ENCODE assay signal across 8 cellular contexts in the genomic region with DNA sequence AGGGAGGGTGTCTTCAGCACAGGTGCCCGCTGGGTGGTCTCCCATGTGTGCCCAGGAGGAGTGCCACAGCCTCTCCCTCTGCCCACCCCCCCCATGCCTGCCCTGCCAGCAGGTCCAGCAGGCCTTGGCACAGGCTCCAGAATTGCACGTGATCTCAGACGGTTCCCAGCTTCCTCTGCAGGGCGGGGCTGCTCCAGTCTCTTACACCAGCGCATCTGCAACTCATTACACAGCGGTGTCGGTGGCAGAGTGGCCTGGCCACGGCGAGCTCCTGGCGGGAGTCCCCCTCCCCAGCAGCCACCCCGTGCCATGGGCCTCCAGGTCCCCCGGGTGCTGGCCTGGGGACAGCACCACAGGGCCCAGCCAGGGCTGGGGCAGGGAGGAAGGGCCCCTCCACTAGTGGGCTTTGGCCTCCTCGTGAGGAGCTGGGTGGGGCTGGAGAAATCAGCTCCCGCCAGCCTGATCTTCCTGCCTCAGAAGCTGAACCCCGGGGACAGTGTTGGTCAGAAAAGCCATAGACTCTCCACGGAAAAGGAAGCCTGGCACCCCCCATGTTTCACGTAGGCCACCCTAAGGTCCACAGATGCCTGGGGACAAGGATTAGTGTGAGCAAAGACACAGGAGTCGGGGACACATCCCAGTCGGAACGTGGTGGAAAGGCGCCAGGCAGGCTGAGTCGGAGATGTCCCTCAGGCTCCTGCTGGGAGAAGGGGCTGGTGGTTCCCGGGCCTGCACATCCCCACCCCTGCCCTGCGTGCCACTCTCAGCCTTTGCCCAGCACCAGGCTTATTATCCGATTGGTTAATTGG. TPM values are rescaled to one million over a fixed set of nuclear protein-coding genes. Genes with fewer than 3 reads are reported as not detected.
DNase-seq lines count a peak whose midpoint lies in the region; ATAC-seq and FAIRE-seq lines count a peak whose summit lies in the region.

No MANE protein-coding gene starts in this region.

- H3K36me3 ChIP-seq in naive thymus-derived CD4-positive, alpha-beta T cell (ENCODE audit: control insufficient read depth in 2 of 3, insufficient read depth in 3 of 3, low read length in 3 of 3), result no peaks in the 10 kb centered on the region

- peaks cover 0 to 18% (median 5%) of the 10 kb centered on the region in 7 donors for H3K4me1 Mint-ChIP-seq in naive thymus-derived CD4-positive, alpha-beta T cell
- H3K4me1 Mint-ChIP-seq in activated T-helper 2 cell treated with anti-CD3 and anti-CD28 coated beads, Interferon-gamma antibody, Interleukin-2, Interleukin-4, amounts not matched to agents 10 μg/mL and 5 μg/mL and 100 μg/mL, durations not matched to agents 14 hours and 24 hours and 36 hours (ENCODE audit: low read depth), result no peaks in the 10 kb centered on the region
- H3K4me1 Mint-ChIP-seq in T-helper 2 cell treated with Interferon-gamma antibody and Interleukin-4, amounts not matched to agents 5 μg/mL and 100 μg/mL, for 36 hours (ENCODE audit: low read depth), result no peaks in the 10 kb centered on the region

- no peaks in the 10 kb centered on the region for H3K9me3 Mint-ChIP-seq in naive thymus-derived CD4-positive, alpha-beta T cell
- H3K9me3 Mint-ChIP-seq in activated T-helper 2 cell treated with anti-CD3 and anti-CD28 coated beads, Interferon-gamma antibody, Interleukin-2, Interleukin-4, amounts not matched to agents 10 μg/mL and 5 μg/mL and 100 μg/mL, durations not matched to agents 14 hours and 24 hours and 36 hours, result no peaks in the 10 kb centered on the region
- no peaks in the 10 kb centered on the region for H3K9me3 Mint-ChIP-seq in T-helper 2 cell treated with Interferon-gamma antibody and Interleukin-4, amounts not matched to agents 5 μg/mL and 100 μg/mL, for 36 hours

- no peak for FAIRE-seq in HTR-8/SVneo (lab: Jason Lieb, UNC)

- no peaks in the 10 kb centered on the region for H3K27me3 Mint-ChIP-seq in naive thymus-derived CD4-positive, alpha-beta T cell
- H3K27me3 Mint-ChIP-seq in activated T-helper 2 cell treated with anti-CD3 and anti-CD28 coated beads, Interferon-gamma antibody, Interleukin-2, Interleukin-4, amounts not matched to agents 10 μg/mL and 5 μg/mL and 100 μg/mL, durations not matched to agents 14 hours and 24 hours and 36 hours (ENCODE audit: low read depth), result no peaks in the 10 kb centered on the region
- no peaks in the 10 kb centered on the region for H3K27me3 Mint-ChIP-seq in T-helper 2 cell treated with Interferon-gamma antibody and Interleukin-4, amounts not matched to agents 5 μg/mL and 100 μg/mL, for 36 hours (ENCODE audit: low read depth)

- CTCF ChIA-PET in naive thymus-derived CD4-positive, alpha-beta T cell (lab: Charles Lee), result no interaction called here

- no peaks in the 10 kb centered on the region for H3K4me1 ChIP-seq in naive thymus-derived CD4-positive, alpha-beta T cell (ENCODE audit: control insufficient read depth in 2 of 2, insufficient read depth in 2 of 2, low read length in 2 of 2)

- intact Hi-C loops in naive thymus-derived CD4-positive, alpha-beta T cell (cut with micrococcal nuclease), result no loop called here
- intact Hi-C loops in activated T-helper 2 cell treated with anti-CD3 and anti-CD28 coated beads, Interferon-gamma antibody, Interleukin-2, Interleukin-4, amounts not matched to agents 10 μg/mL and 5 μg/mL and 100 μg/mL, durations not matched to agents 14 hours and 24 hours and 36 hours (cut with micrococcal nuclease), result no loop called here

- POLR2A ChIA-PET in naive thymus-derived CD4-positive, alpha-beta T cell (lab: Charles Lee), result no interaction called here

- DNase-seq in A172 (ENCODE audit: low spot score) (peak; percentile 95), HTR-8/SVneo (ENCODE audit: insufficient read length, low spot score) (peak; percentile 22), SK-MEL-5 (ENCODE audit: low read depth, low spot score) (peak; percentile 27)
- no peak for DNase-seq in naive thymus-derived CD4-positive, alpha-beta T cell
- DNase-seq in activated T-helper 2 cell treated with anti-CD3 and anti-CD28 coated beads, Interferon-gamma antibody, Interleukin-2, Interleukin-4, amounts not matched to agents 10 μg/mL and 5 μg/mL and 100 μg/mL, durations not matched to agents 14 hours and 24 hours and 36 hours (ENCODE audit: low spot score), result no peak
- no peak for DNase-seq in T-helper 2 cell treated with Interferon-gamma antibody and Interleukin-4, amounts not matched to agents 5 μg/mL and 100 μg/mL, for 36 hours (ENCODE audit: low spot score)

- no peak overlapping the region for H3K27ac Mint-ChIP-seq in naive thymus-derived CD4-positive, alpha-beta T cell
- H3K27ac Mint-ChIP-seq in activated T-helper 2 cell treated with anti-CD3 and anti-CD28 coated beads, Interferon-gamma antibody, Interleukin-2, Interleukin-4, amounts not matched to agents 10 μg/mL and 5 μg/mL and 100 μg/mL, durations not matched to agents 14 hours and 24 hours and 36 hours, result no peak overlapping the region
- no peak overlapping the region for H3K27ac Mint-ChIP-seq in T-helper 2 cell treated with Interferon-gamma antibody and Interleukin-4, amounts not matched to agents 5 μg/mL and 100 μg/mL, for 36 hours

- H3K9me3 ChIP-seq in naive thymus-derived CD4-positive, alpha-beta T cell (ENCODE audit: control insufficient read depth in 2 of 3, low read length in 3 of 3), result no peaks in the 10 kb centered on the region

- peak overlapping the region in 1 of 10 donors; percentile 7 for H3K4me3 Mint-ChIP-seq in naive thymus-derived CD4-positive, alpha-beta T cell
- H3K4me3 Mint-ChIP-seq in activated T-helper 2 cell treated with anti-CD3 and anti-CD28 coated beads, Interferon-gamma antibody, Interleukin-2, Interleukin-4, amounts not matched to agents 10 μg/mL and 5 μg/mL and 100 μg/mL, durations not matched to agents 14 hours and 24 hours and 36 hours (ENCODE audit: low read depth), result no peak overlapping the region
- H3K4me3 Mint-ChIP-seq in T-helper 2 cell treated with Interferon-gamma antibody and Interleukin-4, amounts not matched to agents 5 μg/mL and 100 μg/mL, for 36 hours, result no peak overlapping the region

- no peak overlapping the region for H3K4me3 ChIP-seq in naive thymus-derived CD4-positive, alpha-beta T cell (ENCODE audit: low read length)

- H3K27me3 ChIP-seq in naive thymus-derived CD4-positive, alpha-beta T cell (ENCODE audit: control insufficient read depth in 2 of 2, insufficient read depth in 2 of 2, low read length in 2 of 2), result no peaks in the 10 kb centered on the region

- in situ Hi-C loops in SK-MEL-5 (cut with HindIII; ENCODE audit: low pct_unique_long_range_greater_than_20kb, low sequenced_read_pairs), result no loop called here

- H3K27ac ChIP-seq in naive thymus-derived CD4-positive, alpha-beta T cell (ENCODE audit: low read depth, low read length), result no peak overlapping the region

- peak; percentile 65 for ATAC-seq in esophagus mucosa
- peak; percentile 78 for ATAC-seq in naive thymus-derived CD4-positive, alpha-beta T cell
- ATAC-seq in HG03432 (IDR thresholded peaks at IDR 0.05; ENCODE audit: unreplicated experiment), result no peak

- no peaks in the 10 kb centered on the region for H3K36me3 Mint-ChIP-seq in naive thymus-derived CD4-positive, alpha-beta T cell
- no peaks in the 10 kb centered on the region for H3K36me3 Mint-ChIP-seq in activated T-helper 2 cell treated with anti-CD3 and anti-CD28 coated beads, Interferon-gamma antibody, Interleukin-2, Interleukin-4, amounts not matched to agents 10 μg/mL and 5 μg/mL and 100 μg/mL, durations not matched to agents 14 hours and 24 hours and 36 hours (ENCODE audit: low read depth)
- no peaks in the 10 kb centered on the region for H3K36me3 Mint-ChIP-seq in T-helper 2 cell treated with Interferon-gamma antibody and Interleukin-4, amounts not matched to agents 5 μg/mL and 100 μg/mL, for 36 hours (ENCODE audit: low read depth)

RNA-seq across cellular contexts. Expression of a gene that starts 40.2 kb away (rescaled TPM):
- 12.8 and 17.2 TPM in 2 replicates for total RNA-seq in A172 (2014; rRNA removed; shearing (Covaris generic))
- total RNA-seq in SK-MEL-5 (2014; rRNA removed; shearing (Covaris generic)), result 8.5 and 10.6 TPM in 2 replicates
- polyA plus RNA-seq in SK-MEL-5 (2015; cell fraction: cytosol; rRNA removed), result 29.6 and 30.7 TPM in 2 replicates
- polyA plus RNA-seq in SK-MEL-5 (2015; cell fraction: nucleus; rRNA removed), result 12.5 and 17.9 TPM in 2 replicates
- 52.4 TPM for total RNA-seq in esophagus mucosa
- total RNA-seq in naive thymus-derived CD4-positive, alpha-beta T cell, result 10 to 100 TPM in 2 of 5 experiments, 1 to 10 TPM in 3; 5.9 to 59.5 (median 8.6) TPM
- polyA plus RNA-seq in naive thymus-derived CD4-positive, alpha-beta T cell, result under 1 TPM; 0.31 TPM
- 22.8 and 22.9 TPM in 2 replicates for total RNA-seq in activated T-helper 2 cell treated with anti-CD3 and anti-CD28 coated beads, Interferon-gamma antibody, Interleukin-2, Interleukin-4, amounts not matched to agents 10 μg/mL and 5 μg/mL and 100 μg/mL, durations not matched to agents 14 hours and 24 hours and 36 hours

Comparison
In these comparisons a context has a peak if more than half of its experiments do, and no peak if none do; other contexts are left out.
1. DNase-seq: peak in A172 (single experiment), HTR-8/SVneo (single experiment) and SK-MEL-5 (single experiment); none in naive thymus-derived CD4-positive, alpha-beta T cell (0 of 9), activated T-helper 2 cell treated with anti-CD3 and anti-CD28 coated beads, Interferon-gamma antibody, Interleukin-2, Interleukin-4, amounts not matched to agents 10 μg/mL and 5 μg/mL and 100 μg/mL, durations not matched to agents 14 hours and 24 hours and 36 hours (single experiment) and T-helper 2 cell treated with Interferon-gamma antibody and Interleukin-4, amounts not matched to agents 5 μg/mL and 100 μg/mL, for 36 hours (single experiment).